2 cellular contexts compared by ENCODE assay signal in genomic region chr18:44396550-44396949, GRCh38.
TF ChIP-seq lines count a peak whose summit lies in the region.

No MANE protein-coding gene starts in this region.

TF ChIP-seq in GM23338, 12 proteins besides CTCF, POLR2A, EP300 and RAD21:
- no peak for TF ChIP-seq NANOG (IDR thresholded peaks at IDR 0.05; ENCODE audit: borderline replicate concordance)
- no peak for TF ChIP-seq CREB1 (CRISPR knock-in tag; IDR thresholded peaks at IDR 0.05; ENCODE audit: low read depth)
- TF ChIP-seq REST (IDR thresholded peaks at IDR 0.05; ENCODE audit: unreplicated experiment), result no peak
- TF ChIP-seq EZH2 (IDR thresholded peaks at IDR 0.05; ENCODE audit: low read depth, unreplicated experiment), result no peak
- no peak for TF ChIP-seq ZNF114 (CRISPR knock-in tag; IDR thresholded peaks at IDR 0.05)
- TF ChIP-seq EZH2phosphoT487 (IDR thresholded peaks at IDR 0.05; ENCODE audit: unreplicated experiment), result no peak
- no peak for TF ChIP-seq STAT1 (IDR thresholded peaks at IDR 0.05; ENCODE audit: unreplicated experiment)
- no peak for TF ChIP-seq POLR2AphosphoS5 (IDR thresholded peaks at IDR 0.05; ENCODE audit: low read depth)
- no peak for TF ChIP-seq ZNF331 (CRISPR knock-in tag; IDR thresholded peaks at IDR 0.05; ENCODE audit: low read depth)

TF ChIP-seq in GM12878, 131 proteins besides CTCF, POLR2A, EP300 and RAD21:
- TF ChIP-seq IKZF2 (IDR thresholded peaks at IDR 0.05), result peak; percentile 38 to 49; a peak in 2 of 4 replicates
- TF ChIP-seq IRF5 (IDR thresholded peaks at IDR 0.05; ENCODE audit: borderline replicate concordance), result no peak
- TF ChIP-seq MTA2 (IDR thresholded peaks at IDR 0.05; ENCODE audit: low read depth), result peak; percentile 82
- TF ChIP-seq ATF7 (IDR thresholded peaks at IDR 0.05; ENCODE audit: low read depth), result peak; percentile 37; the same call in 1 of the 2 replicates
